9 cellular contexts compared by ENCODE assay signal in genomic region chr17:8041249-8041928, GRCh38. TPM values are rescaled to one million over a fixed set of nuclear protein-coding genes. Genes with fewer than 3 reads are reported as not detected.
DNase-seq lines count a peak whose midpoint lies in the region; ATAC-seq and TF ChIP-seq lines count a peak whose summit lies in the region.
"Had no signal": no experiment of that assay in that cellular context is flagged by ENCODE, and none has a peak within 500 bp of the region (broad histone marks: within the 10 kb centered on the region; RNA-seq: fewer than 3 reads in every experiment).

No MANE protein-coding gene starts in this region.

- H3K36me3 ChIP-seq in neural progenitor cell, result no peaks in the 10 kb centered on the region

- no peaks in the 10 kb centered on the region for H3K9me3 Mint-ChIP-seq in activated CD8-positive, alpha-beta T cell treated with anti-CD3 and anti-CD28 coated beads, Interleukin-2, amount 10 ng/mL, durations not matched to agents 7 days and 5 days (ENCODE audit: insufficient read depth)
- peaks cover 3% of the 10 kb centered on the region for H3K9me3 Mint-ChIP-seq in neural progenitor cell

- peak; percentile 65 for TF ChIP-seq CTCF in AG04450 (IDR thresholded peaks at IDR 0.05; ENCODE audit: low read depth, low read length)
- peak; percentile 71 for TF ChIP-seq CTCF in GM12873 (IDR thresholded peaks at IDR 0.05; ENCODE audit: insufficient read depth, low read depth, low read length, missing control alignments)
- peak; percentile 79 for TF ChIP-seq CTCF in neural progenitor cell (IDR thresholded peaks at IDR 0.05)

- H3K9ac ChIP-seq in neural progenitor cell, result no peak overlapping the region

- H3K79me2 ChIP-seq in neural progenitor cell (ENCODE audit: low read depth), result no peaks in the 10 kb centered on the region

- peaks cover 35% of the 10 kb centered on the region for H3K27me3 Mint-ChIP-seq in activated CD8-positive, alpha-beta T cell treated with anti-CD3 and anti-CD28 coated beads, Interleukin-2, amount 10 ng/mL, durations not matched to agents 7 days and 5 days (ENCODE audit: low read depth)
- peaks cover 24% of the 10 kb centered on the region for H3K27me3 Mint-ChIP-seq in neural progenitor cell (ENCODE audit: insufficient read depth, low read depth)

- H3K27me3 ChIP-seq in AG04450 (ENCODE audit: control insufficient read depth, insufficient read depth, low read length) (peaks cover 31% of the 10 kb centered on the region), neural progenitor cell (peaks cover 10% of the 10 kb centered on the region)

- H3K27ac Mint-ChIP-seq in activated CD8-positive, alpha-beta T cell treated with anti-CD3 and anti-CD28 coated beads, Interleukin-2, amount 10 ng/mL, durations not matched to agents 7 days and 5 days, result no peak overlapping the region
- H3K27ac Mint-ChIP-seq in neural progenitor cell, result no peak overlapping the region

- no peaks in the 10 kb centered on the region for H3K4me1 ChIP-seq in neural progenitor cell

- peak overlapping the region; percentile 11 for H2AFZ ChIP-seq in neural progenitor cell (replicated peaks)

- H3K4me3 ChIP-seq in AG04450 (ENCODE audit: low read depth, low read length), result no peak overlapping the region
- H3K4me3 ChIP-seq in neural progenitor cell, result no peak overlapping the region

- CTCF ChIA-PET in AG04450 (lab: Charles Lee), result interaction anchor here (0.5 to 3.2 kb wide), 39 partner anchors 9 to 218 kb away, joined by 3 to 30 read pairs (median 5); partner anchors contain the start of genes CNTROB, KCNAB3, RNF227 and TRAPPC1
- CTCF ChIA-PET in activated CD8-positive, alpha-beta T cell treated with anti-CD3 and anti-CD28 coated beads, Interleukin-2, amount 10 ng/mL, durations not matched to agents 7 days and 5 days (lab: Charles Lee), result interaction anchor here (0.6 to 6.5 kb wide), 51 partner anchors 10 to 298 kb away, joined by 3 to 86 read pairs (median 6); partner anchors contain the start of genes CNTROB, CYB5D1, GUCY2D and KDM6B

- peaks cover 3% of the 10 kb centered on the region for H3K4me1 Mint-ChIP-seq in activated CD8-positive, alpha-beta T cell treated with anti-CD3 and anti-CD28 coated beads, Interleukin-2, amount 10 ng/mL, durations not matched to agents 7 days and 5 days (ENCODE audit: low read depth)
- no peaks in the 10 kb centered on the region for H3K4me1 Mint-ChIP-seq in neural progenitor cell

- H3K27ac ChIP-seq in AG04450 (ENCODE audit: low read depth, low read length), result peak overlapping the region; percentile 11
- no peak overlapping the region for H3K27ac ChIP-seq in neural progenitor cell

- peak; percentile 29 for DNase-seq in AG04450 (ENCODE audit: low read depth, low spot score)
- peak; percentile 34 for DNase-seq in NCI-H446 treated with DMSO at 0.1 percent for 48 hours (lab: John Stamatoyannopoulos, UW)
- DNase-seq in activated CD8-positive, alpha-beta T cell treated with anti-CD3 and anti-CD28 coated beads, Interleukin-2, amount 10 ng/mL, durations not matched to agents 7 days and 5 days, result peak; percentile 69
- peak; percentile 72 for DNase-seq in fibroblast of the conjunctiva (ENCODE audit: low read depth)
- DNase-seq in neural progenitor cell (ENCODE audit: low spot score), result peak; percentile 72
- no peak for DNase-seq in NCI-H2196 treated with DMSO at 0.1 percent for 48 hours (lab: John Stamatoyannopoulos, UW; ENCODE audit: unreplicated experiment)

- POLR2A ChIA-PET in AG04450 (lab: Yijun Ruan, JAX), result interaction anchor here (0.7 to 1.1 kb wide), 2 partner anchors 126 to 129 kb away, joined by 5 read pairs; partner anchors contain the start of gene RNF227
- POLR2A ChIA-PET in activated CD8-positive, alpha-beta T cell treated with anti-CD3 and anti-CD28 coated beads, Interleukin-2, amount 10 ng/mL, durations not matched to agents 7 days and 5 days (lab: Charles Lee), result interaction anchor here (1.2 kb wide), 1 partner anchor 15 kb away, joined by 3 read pairs; no protein-coding TSS in a partner anchor

- ATAC-seq in activated CD8-positive, alpha-beta T cell treated with anti-CD3 and anti-CD28 coated beads, Interleukin-2, amount 10 ng/mL, durations not matched to agents 7 days and 5 days, result no peak
- ATAC-seq in GM18520 (IDR thresholded peaks at IDR 0.05; ENCODE audit: unreplicated experiment), result no peak

- H4K20me1 ChIP-seq in neural progenitor cell (ENCODE audit: low read depth), result no peaks in the 10 kb centered on the region

- no peak overlapping the region for H3K4me2 ChIP-seq in neural progenitor cell

- no peaks in the 10 kb centered on the region; the same call in 1 of the 2 replicates for H3K9me3 ChIP-seq in AG04450 (ENCODE audit: control insufficient read depth, insufficient read depth, low read length)
- no peaks in the 10 kb centered on the region for H3K9me3 ChIP-seq in neural progenitor cell (ENCODE audit: low read depth)

- no peaks in the 10 kb centered on the region for H3K36me3 Mint-ChIP-seq in activated CD8-positive, alpha-beta T cell treated with anti-CD3 and anti-CD28 coated beads, Interleukin-2, amount 10 ng/mL, durations not matched to agents 7 days and 5 days (ENCODE audit: low read depth)
- no peaks in the 10 kb centered on the region for H3K36me3 Mint-ChIP-seq in neural progenitor cell

- no peaks in the 10 kb centered on the region for H3F3A ChIP-seq in neural progenitor cell (ENCODE audit: low read depth)

- no peak overlapping the region for H3K4me3 Mint-ChIP-seq in activated CD8-positive, alpha-beta T cell treated with anti-CD3 and anti-CD28 coated beads, Interleukin-2, amount 10 ng/mL, durations not matched to agents 7 days and 5 days
- H3K4me3 Mint-ChIP-seq in neural progenitor cell, result no peak overlapping the region

RNA-seq across cellular contexts. Expression of gene ALOX15B, which starts 2.5 kb away (rescaled TPM):
- polyA plus RNA-seq in AG04450 (2011; rRNA removed), result not detected in 2 replicates
- not detected in 2 replicates for polyA minus RNA-seq in AG04450 (2011; rRNA and poly(A)+ RNA removed)
- total RNA-seq in activated CD8-positive, alpha-beta T cell treated with anti-CD3 and anti-CD28 coated beads, Interleukin-2, amount 10 ng/mL, durations not matched to agents 7 days and 5 days, result not detected
- 0.06 TPM in 1 of 2 replicates, not detected in the other for total RNA-seq in neural progenitor cell (ENCODE audit: low replicate concordance)

RNA-seq across cellular contexts. Expression of gene GUCY2D, which starts 39.0 kb away (rescaled TPM):
- polyA plus RNA-seq in AG04450 (2011; rRNA removed), result not detected in 2 replicates
- not detected in 2 replicates for polyA minus RNA-seq in AG04450 (2011; rRNA and poly(A)+ RNA removed)
- not detected for total RNA-seq in activated CD8-positive, alpha-beta T cell treated with anti-CD3 and anti-CD28 coated beads, Interleukin-2, amount 10 ng/mL, durations not matched to agents 7 days and 5 days
- total RNA-seq in neural progenitor cell (ENCODE audit: low replicate concordance), result 0.37 TPM in 1 of 2 replicates, not detected in the other

RNA-seq across cellular contexts. Expression of gene ALOX12B, which starts 46.1 kb away (rescaled TPM):
- not detected in 2 replicates for polyA plus RNA-seq in AG04450 (2011; rRNA removed)
- not detected in 2 replicates for polyA minus RNA-seq in AG04450 (2011; rRNA and poly(A)+ RNA removed)
- total RNA-seq in activated CD8-positive, alpha-beta T cell treated with anti-CD3 and anti-CD28 coated beads, Interleukin-2, amount 10 ng/mL, durations not matched to agents 7 days and 5 days, result under 1 TPM; 0.26 to 0.47 TPM
- total RNA-seq in neural progenitor cell (ENCODE audit: low replicate concordance), result 0.28 TPM in 1 of 2 replicates, not detected in the other
- total RNA-seq: mononuclear cell had no signal
